8 cellular contexts compared by ENCODE assay signal in the genomic region with DNA sequence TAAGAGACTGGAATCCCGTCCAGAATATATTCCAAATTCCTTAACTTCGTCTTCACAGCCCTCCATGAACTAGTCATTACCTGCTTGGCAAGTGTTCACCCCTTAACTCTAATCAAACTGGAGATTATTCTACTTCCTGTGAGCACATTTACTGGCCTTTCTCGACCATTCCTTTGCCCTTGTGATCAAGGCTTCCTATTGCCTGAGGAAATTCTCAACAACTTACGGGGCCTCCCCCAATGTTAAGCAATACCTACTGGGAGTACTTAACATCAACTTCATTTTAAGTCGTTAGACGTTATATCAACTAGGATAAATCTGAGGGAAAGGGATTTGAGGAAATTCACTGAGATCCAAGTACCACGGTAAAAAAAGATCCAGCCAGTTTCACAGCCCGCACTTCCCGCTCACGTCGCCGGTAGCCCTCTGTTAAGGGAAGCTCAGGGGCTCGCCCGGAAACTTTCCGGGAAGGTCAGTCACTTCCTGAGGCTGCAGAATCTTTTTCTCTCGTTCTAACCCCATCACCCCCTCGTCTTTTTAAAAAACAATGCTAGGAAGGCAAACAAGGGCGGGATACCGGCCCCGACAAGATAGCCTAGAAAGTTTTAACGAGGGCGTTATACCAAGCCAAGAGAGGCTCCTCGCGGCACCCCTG. TPM values are rescaled to one million over a fixed set of nuclear protein-coding genes. Genes with fewer than 3 reads are reported as not detected.
DNase-seq lines count a peak whose midpoint lies in the region; ATAC-seq and TF ChIP-seq lines count a peak whose summit lies in the region.

No MANE protein-coding gene starts in this region.

- H3K27me3 Mint-ChIP-seq in mesothelial cell of epicardium (ENCODE audit: low read depth) = no peaks in the 10 kb centered on the region

- H3K27me3 ChIP-seq in aorta (ENCODE audit: control insufficient read depth in 1 of 2, insufficient read depth in 2 of 2, low read length in 1 of 2) = no peaks in the 10 kb centered on the region

- H3K27ac Mint-ChIP-seq in mesothelial cell of epicardium = peak overlapping the region; percentile 93

- H3K36me3 ChIP-seq in aorta (ENCODE audit: control insufficient read depth in 1 of 2, insufficient read depth in 2 of 2, low read length in 1 of 2) = peaks cover 0 to 1% of the 10 kb centered on the region in 2 donors

- DNase-seq in left cardiac atrium (peak; percentile 46), left ventricle myocardium superior (no peak), dedifferentiated amniotic fluid mesenchymal stem cell (ENCODE audit: extremely low spot score) (peak; percentile 34), mesothelial cell of epicardium (ENCODE audit: low spot score in 2 of 2, unreplicated experiment in 2 of 2) (peak in 1 of 2 experiments; percentile 40), aorta (no peak), NCI-H2196 (lab: John Stamatoyannopoulos, UW; ENCODE audit: unreplicated experiment) (no peak), NCI-H524 treated with DMSO at 0.1 percent for 48 hours (lab: John Stamatoyannopoulos, UW) (no peak)

- peak overlapping the region; percentile 14 to 71 for H3K27ac ChIP-seq in aorta (ENCODE audit: low read depth in 1 of 2, low read length in 2 of 2)

- intact Hi-C loops in left cardiac atrium (cut with DNase I) (no loop called here), left ventricle myocardium superior (cut with micrococcal nuclease) (no loop called here), aorta (cut with DNase I) (no loop called here)

- no peaks in the 10 kb centered on the region for H3K9me3 ChIP-seq in aorta (ENCODE audit: control insufficient read depth, low read length)

- TF ChIP-seq CTCF in mesothelial cell of epicardium (IDR thresholded peaks at IDR 0.05; ENCODE audit: unreplicated experiment) = no peak

- H3K9me3 Mint-ChIP-seq in mesothelial cell of epicardium = no peaks in the 10 kb centered on the region

- peak overlapping the region; percentile 97 for H3K4me3 Mint-ChIP-seq in mesothelial cell of epicardium

- H3K36me3 Mint-ChIP-seq in mesothelial cell of epicardium = peaks cover 6% of the 10 kb centered on the region

- peak overlapping the region; percentile 78 to 95 for H3K4me3 ChIP-seq in aorta (ENCODE audit: low read length in 2 of 2)

- H3K4me1 Mint-ChIP-seq in mesothelial cell of epicardium = peaks cover 33% of the 10 kb centered on the region

- 0% methylated on average over 24 of the region's 24 CpGs for WGBS in aorta, 2 donors

- ATAC-seq in left cardiac atrium (peak in 1 of 2 donors; percentile 8), left ventricle myocardium superior (no peak), aorta (ENCODE audit: low FRiP score) (no peak)

- peaks cover 5 to 6% of the 10 kb centered on the region in 2 donors for H3K4me1 ChIP-seq in aorta (ENCODE audit: control insufficient read depth in 1 of 2, insufficient read depth in 2 of 2, low read length in 2 of 2)

TF ChIP-seq in PFSK-1, 5 proteins besides CTCF, POLR2A, EP300 and RAD21:
- TF ChIP-seq POLR2AphosphoS5 (IDR thresholded peaks at IDR 0.05; ENCODE audit: low read depth, low read length) (peak; percentile 18; the same call in 1 of the 2 replicates), TAF1 (IDR thresholded peaks at IDR 0.05; ENCODE audit: borderline replicate concordance, insufficient read depth, low read length) (no peak)
- TF ChIP-seq, protein P1, sequence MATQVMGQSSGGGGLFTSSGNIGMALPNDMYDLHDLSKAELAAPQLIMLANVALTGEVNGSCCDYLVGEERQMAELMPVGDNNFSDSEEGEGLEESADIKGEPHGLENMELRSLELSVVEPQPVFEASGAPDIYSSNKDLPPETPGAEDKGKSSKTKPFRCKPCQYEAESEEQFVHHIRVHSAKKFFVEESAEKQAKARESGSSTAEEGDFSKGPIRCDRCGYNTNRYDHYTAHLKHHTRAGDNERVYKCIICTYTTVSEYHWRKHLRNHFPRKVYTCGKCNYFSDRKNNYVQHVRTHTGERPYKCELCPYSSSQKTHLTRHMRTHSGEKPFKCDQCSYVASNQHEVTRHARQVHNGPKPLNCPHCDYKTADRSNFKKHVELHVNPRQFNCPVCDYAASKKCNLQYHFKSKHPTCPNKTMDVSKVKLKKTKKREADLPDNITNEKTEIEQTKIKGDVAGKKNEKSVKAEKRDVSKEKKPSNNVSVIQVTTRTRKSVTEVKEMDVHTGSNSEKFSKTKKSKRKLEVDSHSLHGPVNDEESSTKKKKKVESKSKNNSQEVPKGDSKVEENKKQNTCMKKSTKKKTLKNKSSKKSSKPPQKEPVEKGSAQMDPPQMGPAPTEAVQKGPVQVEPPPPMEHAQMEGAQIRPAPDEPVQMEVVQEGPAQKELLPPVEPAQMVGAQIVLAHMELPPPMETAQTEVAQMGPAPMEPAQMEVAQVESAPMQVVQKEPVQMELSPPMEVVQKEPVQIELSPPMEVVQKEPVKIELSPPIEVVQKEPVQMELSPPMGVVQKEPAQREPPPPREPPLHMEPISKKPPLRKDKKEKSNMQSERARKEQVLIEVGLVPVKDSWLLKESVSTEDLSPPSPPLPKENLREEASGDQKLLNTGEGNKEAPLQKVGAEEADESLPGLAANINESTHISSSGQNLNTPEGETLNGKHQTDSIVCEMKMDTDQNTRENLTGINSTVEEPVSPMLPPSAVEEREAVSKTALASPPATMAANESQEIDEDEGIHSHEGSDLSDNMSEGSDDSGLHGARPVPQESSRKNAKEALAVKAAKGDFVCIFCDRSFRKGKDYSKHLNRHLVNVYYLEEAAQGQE (IDR thresholded peaks at IDR 0.05; ENCODE audit: insufficient read depth in 1 of 2, low read depth in 2 of 2, low read length in 2 of 2) = no peak

RNA-seq across cellular contexts. Expression of a gene that starts 0.9 kb away (rescaled TPM):
- total RNA-seq in left cardiac atrium (10 to 100 TPM; 37.2 to 51.3 TPM), left ventricle myocardium superior (41.1 TPM), mesothelial cell of epicardium (45.5 to 46.7 TPM (median 46.1 TPM) in 3 replicates), aorta (10 to 100 TPM; 37.1 to 46.2 TPM)
- polyA plus RNA-seq in PFSK-1 (2012; ENCODE audit: insufficient read length, low read depth) = 230 TPM
- 10 to 100 TPM; 49.9 to 54.0 TPM for polyA plus RNA-seq in aorta

Comparison
In these comparisons a context has a peak if more than half of its experiments do, and no peak if none do; other contexts are left out.
1. DNase-seq: peak in left cardiac atrium (single experiment) and dedifferentiated amniotic fluid mesenchymal stem cell (single experiment); none in left ventricle myocardium superior (single experiment), aorta (0 of 2), NCI-H2196 (single experiment) and NCI-H524 treated with DMSO at 0.1 percent for 48 hours (single experiment).